Comparison of ENCODE assay signal across 15 cellular contexts in the genomic region with DNA sequence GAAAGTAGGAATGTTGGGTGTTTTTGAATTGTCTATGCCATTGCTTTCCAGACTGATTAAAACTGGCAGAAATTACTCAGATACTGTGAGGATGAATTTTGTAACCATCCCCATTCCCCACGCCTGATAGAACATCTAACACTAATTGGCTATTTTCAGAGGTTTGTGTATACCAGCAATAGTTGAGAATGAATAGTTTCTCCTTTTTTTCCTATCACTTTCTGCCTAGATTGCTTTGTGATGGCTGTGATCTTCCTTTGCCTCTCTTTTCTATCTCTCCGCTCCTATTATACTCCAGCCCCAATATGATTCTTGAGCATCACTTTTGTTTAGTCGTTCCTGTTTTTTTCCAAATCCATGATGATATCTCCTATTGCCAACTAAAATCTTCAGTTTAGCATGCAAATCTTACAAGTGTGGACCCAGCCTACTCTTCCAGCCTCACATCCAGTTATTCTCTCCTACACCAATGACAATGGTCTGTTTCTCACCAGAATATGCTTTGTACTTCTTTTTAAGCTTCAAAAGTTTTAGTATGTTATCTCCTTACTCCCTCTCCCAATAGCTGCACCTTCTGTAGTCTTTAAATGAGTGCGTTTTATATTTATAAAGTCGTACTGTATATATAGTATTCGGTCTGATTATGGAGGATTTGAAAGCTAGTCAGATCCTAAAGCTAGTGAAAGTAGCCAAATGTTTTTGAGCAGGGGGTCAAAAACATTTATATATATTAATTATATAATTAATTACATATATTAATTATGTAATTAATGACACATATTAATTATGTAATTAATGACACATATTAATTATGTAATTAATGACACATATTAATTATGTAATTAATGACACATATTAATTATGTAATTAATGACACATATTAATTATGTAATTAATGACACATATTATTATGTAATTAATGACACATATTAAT. TPM values are rescaled to one million over a fixed set of nuclear protein-coding genes. Genes with fewer than 3 reads are reported as not detected.
DNase-seq lines count a peak whose midpoint lies in the region; ATAC-seq, FAIRE-seq and TF ChIP-seq lines count a peak whose summit lies in the region.
"Had no signal": no experiment of that assay in that cellular context is flagged by ENCODE, and none has a peak within 500 bp of the region (broad histone marks: within the 10 kb centered on the region; RNA-seq: fewer than 3 reads in every experiment).

No MANE protein-coding gene starts in this region.

- H2AFZ ChIP-seq in K562 (ENCODE audit: low read depth, low read length), result no peak overlapping the region

- H3K4me1 ChIP-seq in K562 (replicated peaks in 1 of 2; ENCODE audit: control insufficient read depth in 2 of 2, insufficient read depth in 2 of 2, low read length in 2 of 2), result no peaks in the 10 kb centered on the region
- peaks cover 0 to 5% (median 0%) of the 10 kb centered on the region in 4 donors for H3K4me1 ChIP-seq in tibial nerve
- H3K4me1 ChIP-seq: psoas muscle had no signal

- H3K27ac Mint-ChIP-seq in activated CD8-positive, alpha-beta memory T cell treated with anti-CD3 and anti-CD28 coated beads, Interleukin-2, amount 10 ng/mL, durations not matched to agents 7 days and 5 days, result no peak overlapping the region

- H3K36me3 ChIP-seq in K562 (ENCODE audit: control insufficient read depth, insufficient read depth, low read length) (no peaks in the 10 kb centered on the region), tibial nerve (no peaks in the 10 kb centered on the region)

- no peaks in the 10 kb centered on the region for H3K9me3 ChIP-seq in K562 (replicated peaks; ENCODE audit: control insufficient read depth, insufficient read depth, low read depth, low read length)
- H3K9me3 ChIP-seq in tibial nerve, result no peaks in the 10 kb centered on the region

- TF ChIP-seq POLR2A in K562 (conservative IDR thresholded peaks at IDR 0.05), result no peak
- TF ChIP-seq POLR2A in tibial nerve (IDR thresholded peaks at IDR 0.05), result no peak

- TF ChIP-seq CTCF in K562 (IDR thresholded peaks at IDR 0.05 in 2 of 3, conservative IDR thresholded peaks at IDR 0.05 in 1 of 3; ENCODE audit: insufficient read depth in 2 of 3, low read depth in 1 of 3, low read length in 3 of 3) (no peak), tibial nerve (IDR thresholded peaks at IDR 0.05) (no peak)

- intact Hi-C loops in K562 (cut with micrococcal nuclease) (no loop called here), head of caudate nucleus (cut with DNase I) (no loop called here)

- H3K27ac ChIP-seq in K562 (ENCODE audit: extremely low read depth, low read depth, low read length) (no peak overlapping the region), temporal lobe (ENCODE audit: low read depth, low read length) (peak overlapping the region; percentile 17), tibial nerve (no peak overlapping the region)
- H3K27ac ChIP-seq: psoas muscle had no signal

- H3K4me3 Mint-ChIP-seq in activated CD8-positive, alpha-beta memory T cell treated with anti-CD3 and anti-CD28 coated beads, Interleukin-2, amount 10 ng/mL, durations not matched to agents 7 days and 5 days, result no peak overlapping the region

- H4K20me1 ChIP-seq in K562 (replicated peaks; ENCODE audit: control insufficient read depth, insufficient read depth, low read length), result no peaks in the 10 kb centered on the region

- no peaks in the 10 kb centered on the region for H3K9me3 Mint-ChIP-seq in activated CD8-positive, alpha-beta memory T cell treated with anti-CD3 and anti-CD28 coated beads, Interleukin-2, amount 10 ng/mL, durations not matched to agents 7 days and 5 days (ENCODE audit: low read depth)

- H3K4me3 ChIP-seq in K562, result no peak overlapping the region
- no peak overlapping the region for H3K4me3 ChIP-seq in tibial nerve
- H3K4me3 ChIP-seq: psoas muscle had no signal

- H3K4me1 Mint-ChIP-seq in activated CD8-positive, alpha-beta memory T cell treated with anti-CD3 and anti-CD28 coated beads, Interleukin-2, amount 10 ng/mL, durations not matched to agents 7 days and 5 days, result no peaks in the 10 kb centered on the region

- H3K27me3 ChIP-seq in K562 (ENCODE audit: control insufficient read depth in 2 of 2, insufficient read depth in 2 of 2, low read length in 2 of 2) (no peaks in the 10 kb centered on the region), tibial nerve (no peaks in the 10 kb centered on the region)

- ATAC-seq in activated CD8-positive, alpha-beta memory T cell treated with anti-CD3 and anti-CD28 coated beads, Interleukin-2, amount 10 ng/mL, durations not matched to agents 7 days and 5 days, result peak; percentile 69
- ATAC-seq in K562 (no peak; the same call in 2 of the 3 replicates), HG02973 (IDR thresholded peaks at IDR 0.05; ENCODE audit: unreplicated experiment) (no peak)

- in situ Hi-C loops in K562 (cut with MboI), result no loop called here

- no TSS peak for BruUV-seq in K562 (replicated peaks; lab: Mats Ljungman, UMichigan)

- TF ChIP-seq RAD21 in K562 (CRISPR knock-in tag; conservative IDR thresholded peaks at IDR 0.05 in 1 of 2, IDR thresholded peaks at IDR 0.05 in 1 of 2), result no peak

- no peaks in the 10 kb centered on the region for H3K9me1 ChIP-seq in K562 (ENCODE audit: control insufficient read depth, insufficient read depth, low read length)

- no peak overlapping the region for H3K9ac ChIP-seq in K562 (ENCODE audit: insufficient read depth in 1 of 2, low read depth in 2 of 2, low read length in 2 of 2)

- TF ChIP-seq EP300 in K562 (IDR thresholded peaks at IDR 0.05; ENCODE audit: low read length) (no peak), tibial nerve (IDR thresholded peaks at IDR 0.05) (no peak)

- no peaks in the 10 kb centered on the region for H3K27me3 Mint-ChIP-seq in activated CD8-positive, alpha-beta memory T cell treated with anti-CD3 and anti-CD28 coated beads, Interleukin-2, amount 10 ng/mL, durations not matched to agents 7 days and 5 days

- FAIRE-seq in K562 (lab: Jason Lieb, UNC), result no peak

- no peak for DNase-seq in activated CD8-positive, alpha-beta memory T cell treated with anti-CD3 and anti-CD28 coated beads, Interleukin-2, amount 10 ng/mL, durations not matched to agents 7 days and 5 days
- DNase-seq in activated CD8-positive, alpha-beta memory T cell treated with anti-CD3 and anti-CD28 coated beads for 24 hours, result no peak
- DNase-seq in NOMO-1 (lab: John Stamatoyannopoulos, UW; ENCODE audit: unreplicated experiment in 2 of 2) (peak; percentile 27 to 58), K562 (ENCODE audit: extremely low read depth in 1 of 4, low spot score in 3 of 4) (peak in 2 of 4 experiments; percentile 13 to 16), head of caudate nucleus (no peak), tibial nerve (ENCODE audit: low spot score in 2 of 2) (no peak)
- DNase-seq: activated T-cell treated with anti-CD3 and anti-CD28 coated beads, Interleukin-2, amount 50 U/mL, for 1 hour; effector CD8-positive, alpha-beta T cell; EL; foreskin melanocyte; NCI-H510A; psoas muscle; SHP77 had no signal

- WGBS in K562 (ENCODE audit: insufficient coverage, low coverage, missing lambda C conversion rate), result 60% methylated on average over 6 of the region's 6 CpGs
- 65 to 76% methylated on average over 6 of the region's 6 CpGs for WGBS in tibial nerve, 2 donors

- no peaks in the 10 kb centered on the region for H3K36me3 Mint-ChIP-seq in activated CD8-positive, alpha-beta memory T cell treated with anti-CD3 and anti-CD28 coated beads, Interleukin-2, amount 10 ng/mL, durations not matched to agents 7 days and 5 days

- no peaks in the 10 kb centered on the region for H3K79me2 ChIP-seq in K562 (ENCODE audit: control insufficient read depth, insufficient read depth, low read length)

- POLR2A ChIA-PET in K562 (lab: Yijun Ruan, JAX), result interaction anchor here (0.6 kb wide), 1 partner anchor 21 kb away, joined by 3 read pairs; no protein-coding TSS in a partner anchor

- no peak overlapping the region for H3K4me2 ChIP-seq in K562 (ENCODE audit: insufficient read depth, low read length)

- CTCF ChIA-PET in activated CD8-positive, alpha-beta memory T cell treated with anti-CD3 and anti-CD28 coated beads, Interleukin-2, amount 10 ng/mL, durations not matched to agents 7 days and 5 days (lab: Charles Lee), result no interaction called here
- CTCF ChIA-PET in K562 (lab: Yijun Ruan, JAX; ENCODE audit: low intra/inter-chr PET ratio), result no interaction called here

TF ChIP-seq in K562, 482 proteins besides CTCF, POLR2A, EP300 and RAD21 (continues in another document):
- TF ChIP-seq ZNF274 (IDR thresholded peaks at IDR 0.05; ENCODE audit: borderline replicate concordance, low read depth, low read length), result peak; percentile 63; the same call in 1 of the 2 replicates
- no peak for TF ChIP-seq CBX1 (IDR thresholded peaks at IDR 0.05; ENCODE audit: low read depth)
- TF ChIP-seq WHSC1 (IDR thresholded peaks at IDR 0.05; ENCODE audit: low read length), result no peak

RNA-seq across cellular contexts. Expression of a gene that starts 25.2 kb away (rescaled TPM):
- 1 to 10 TPM; 6.5 to 9.8 TPM for total RNA-seq in activated CD8-positive, alpha-beta memory T cell treated with anti-CD3 and anti-CD28 coated beads, Interleukin-2, amount 10 ng/mL, durations not matched to agents 7 days and 5 days
- total RNA-seq in K562 (2011; cell fraction: chromatin; rRNA removed; ENCODE audit: low replicate concordance), result 12.1 and 22.5 TPM in 2 replicates
- 4.5 and 6.1 TPM in 2 replicates for total RNA-seq in K562 (2011; cell fraction: nucleolus; rRNA removed)
- total RNA-seq in K562 (2011; cell fraction: nucleoplasm; rRNA removed), result 22.1 and 43.9 TPM in 2 replicates
- total RNA-seq in K562 (2014; rRNA removed) (3.7 and 4.7 TPM in 2 replicates), K562 (2014; rRNA removed; fragmentation: Illumina TruSeq; extraction: Trizol) (5.5 and 6.3 TPM in 2 replicates), K562 (2015; rRNA removed; fragmentation: Illumina TruSeq; extraction: Trizol) (6.0 and 7.0 TPM in 2 replicates), K562 (2021) (6.1 and 6.5 TPM in 2 replicates), temporal lobe (30.0 TPM), tibial nerve (10 to 100 TPM; 15.7 to 23.3 (median 19.4) TPM)
- polyA plus RNA-seq in K562 (2011; rRNA removed) (8.6 and 9.1 TPM in 2 replicates), K562 (2014; fragmentation: Illumina TruSeq; extraction: Trizol) (3.6 and 5.6 TPM in 2 replicates), K562 (2014; fragmentation: Nextera tagmentation; extraction: Ambion mirVana) (1 to 10 TPM; 1.0 to 1.2 TPM), K562 (2014; rRNA removed) (3.3 and 3.9 TPM in 2 replicates)
- polyA plus RNA-seq in K562 (2011; cell fraction: cytosol; rRNA removed), result 2.5 and 6.2 TPM in 2 replicates
- 9.3 and 11.5 TPM in 2 replicates for polyA plus RNA-seq in K562 (2011; cell fraction: nucleus; rRNA removed)
- polyA plus RNA-seq in K562 (2012), result 2.9 and 4.4 TPM in 2 replicates
- 20.0 and 33.6 TPM in 2 replicates for polyA minus RNA-seq in K562 (2011; rRNA and poly(A)+ RNA removed)
- polyA minus RNA-seq in K562 (2011; cell fraction: cytosol; rRNA and poly(A)+ RNA removed), result 5.6 and 6.2 TPM in 2 replicates
- polyA minus RNA-seq in K562 (2011; cell fraction: nucleus; rRNA and poly(A)+ RNA removed), result 24.0 and 37.2 TPM in 2 replicates

Comparison
In these comparisons a context has a peak if more than half of its experiments do, and no peak if none do; other contexts are left out.
1. DNase-seq: peak in NOMO-1 (2 of 2); none in activated CD8-positive, alpha-beta memory T cell treated with anti-CD3 and anti-CD28 coated beads, Interleukin-2, amount 10 ng/mL, durations not matched to agents 7 days and 5 days (single experiment), activated CD8-positive, alpha-beta memory T cell treated with anti-CD3 and anti-CD28 coated beads for 24 hours (single experiment), head of caudate nucleus (0 of 42) and tibial nerve (0 of 2).